In the genomic region with DNA sequence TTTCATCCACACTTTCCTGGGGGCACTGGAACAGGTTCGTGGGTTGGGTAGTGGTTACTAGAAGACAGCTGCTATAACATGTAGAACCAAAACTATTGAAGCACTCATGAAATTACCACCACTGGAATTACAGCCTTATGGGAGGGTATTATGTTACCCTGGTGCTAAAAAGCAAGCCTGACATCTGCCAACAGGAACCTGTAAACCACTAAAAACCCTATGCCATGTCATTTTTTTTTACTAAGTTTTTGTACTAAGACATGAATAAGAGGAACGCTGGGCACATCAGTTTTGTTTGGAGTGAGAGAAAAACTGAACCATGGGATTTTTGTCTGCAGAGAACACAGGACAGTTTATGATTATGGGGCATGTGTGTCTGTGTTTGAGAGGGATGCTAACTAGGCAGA, we compare ENCODE assay signal across 19 cellular contexts. TPM values are rescaled to one million over a fixed set of nuclear protein-coding genes. Genes with fewer than 3 reads are reported as not detected.
"Had no signal": no experiment of that assay in that cellular context is flagged by ENCODE, and none has a peak within 500 bp of the region (broad histone marks: within the 10 kb centered on the region; RNA-seq: fewer than 3 reads in every experiment).

No MANE protein-coding gene starts in this region.

- ATAC-seq: activated CD8-positive, alpha-beta T cell treated with anti-CD3 and anti-CD28 coated beads for 36 hours; gastroesophageal sphincter; heart left ventricle; left lobe of liver; natural killer cell treated with Interleukin-12 subunit alpha and Interleukin-12 subunit beta and Interleukin-15 and Interleukin-18, amount 100 ng/mL, for 72 hours had no signal

- H3K27ac ChIP-seq: cardiac muscle cell, esophagus muscularis mucosa, gastroesophageal sphincter, heart left ventricle had no signal

- FAIRE-seq: kidney had no signal

- H3K36me3 ChIP-seq: cardiac muscle cell, esophagus muscularis mucosa, gastroesophageal sphincter, heart left ventricle had no signal

- H3K4me3 ChIP-seq: cardiac muscle cell, esophagus muscularis mucosa, gastroesophageal sphincter, heart left ventricle, lung had no signal

- H3K27me3 ChIP-seq: cardiac muscle cell, esophagus muscularis mucosa, gastroesophageal sphincter, heart left ventricle had no signal

- DNase-seq: activated CD4-positive, alpha-beta T cell treated with anti-CD3 and anti-CD28 coated beads for 48 hours; activated CD4-positive, CD25-positive, alpha-beta regulatory T cell; activated CD8-positive, alpha-beta T cell treated with anti-CD3 and anti-CD28 coated beads for 36 hours; activated naive CD4-positive, alpha-beta T cell treated with Interleukin-2 at 50 U/mL for 16 hours; activated naive CD8-positive, alpha-beta T cell treated with anti-CD3 and anti-CD28 coated beads, Interleukin-2, amount 10 ng/mL, durations not matched to agents 7 days and 5 days; activated T-cell treated with anti-CD3 and anti-CD28 coated beads, Interleukin-2, amount 50 U/mL, for 1 hour; amygdala; effector CD8-positive, alpha-beta T cell; heart left ventricle; kidney; nucleus accumbens; retina; stimulated activated naive CD4-positive, alpha-beta T cell had no signal

- H3K4me1 ChIP-seq: heart left ventricle had no signal

- H3K9me3 ChIP-seq: esophagus muscularis mucosa, gastroesophageal sphincter, heart left ventricle had no signal

RNA-seq across cellular contexts. Expression of a gene that starts 4.8 kb away (rescaled TPM):
- total RNA-seq: cardiac muscle cell had no signal
